In genomic region chr19:42303101-42303464, GRCh38 we compare ENCODE assay signal across 9 cellular contexts. TPM values are rescaled to one million over a fixed set of nuclear protein-coding genes. Genes with fewer than 3 reads are reported as not detected.
DNase-seq lines count a peak whose midpoint lies in the region; ATAC-seq and TF ChIP-seq lines count a peak whose summit lies in the region.
"Had no signal": no experiment of that assay in that cellular context is flagged by ENCODE, and none has a peak within 500 bp of the region (broad histone marks: within the 10 kb centered on the region; RNA-seq: fewer than 3 reads in every experiment).

No MANE protein-coding gene starts in this region.

- H3K9me3 Mint-ChIP-seq in activated naive CD4-positive, alpha-beta T cell treated with anti-CD3 and anti-CD28 coated beads for 36 hours = no peaks in the 10 kb centered on the region
- H3K9me3 Mint-ChIP-seq in activated CD4-positive, alpha-beta memory T cell treated with anti-CD3 and anti-CD28 coated beads for 36 hours = no peaks in the 10 kb centered on the region

- no peaks in the 10 kb centered on the region for H3K27me3 Mint-ChIP-seq in activated naive CD4-positive, alpha-beta T cell treated with anti-CD3 and anti-CD28 coated beads for 36 hours (ENCODE audit: low read depth)
- H3K27me3 Mint-ChIP-seq in activated CD4-positive, alpha-beta memory T cell treated with anti-CD3 and anti-CD28 coated beads for 36 hours = no peaks in the 10 kb centered on the region

- TF ChIP-seq CTCF in heart left ventricle (IDR thresholded peaks at IDR 0.05) = no peak

- 89% methylated on average over 11 of the region's 11 CpGs for WGBS in thymus
- WGBS in heart left ventricle, 4 donors = 73 to 78% (median 76%) methylated on average over 11 of the region's 11 CpGs

- no peak for TF ChIP-seq POLR2A in heart left ventricle (IDR thresholded peaks at IDR 0.05)

- H3K36me3 Mint-ChIP-seq in activated naive CD4-positive, alpha-beta T cell treated with anti-CD3 and anti-CD28 coated beads for 36 hours (ENCODE audit: low read depth) = no peaks in the 10 kb centered on the region
- H3K36me3 Mint-ChIP-seq in activated CD4-positive, alpha-beta memory T cell treated with anti-CD3 and anti-CD28 coated beads for 36 hours = no peaks in the 10 kb centered on the region

- intact Hi-C loops in activated naive CD4-positive, alpha-beta T cell treated with anti-CD3 and anti-CD28 coated beads for 36 hours (cut with micrococcal nuclease) = loop anchor here (2.0 kb wide), 1 partner anchor 86 kb away; the partner anchor contains the start of gene DEDD2
- intact Hi-C loops in activated CD4-positive, alpha-beta memory T cell treated with anti-CD3 and anti-CD28 coated beads for 36 hours (cut with micrococcal nuclease) = loop anchor here (5.0 kb wide), 1 partner anchor 119 kb away; no protein-coding TSS in a partner anchor
- intact Hi-C loops in heart left ventricle (cut with DNase I) = no loop called here

- H3K27ac ChIP-seq in thymus (ENCODE audit: low read depth) (peak overlapping the region; percentile 71), heart left ventricle (no peak overlapping the region)

- H3K4me3 Mint-ChIP-seq in activated naive CD4-positive, alpha-beta T cell treated with anti-CD3 and anti-CD28 coated beads for 36 hours = peak overlapping the region; percentile 85
- peak overlapping the region; percentile 86 for H3K4me3 Mint-ChIP-seq in activated CD4-positive, alpha-beta memory T cell treated with anti-CD3 and anti-CD28 coated beads for 36 hours

- no peaks in the 10 kb centered on the region for H3K9me3 ChIP-seq in iPS-18c (ENCODE audit: control insufficient read depth, insufficient read depth, low read length)
- peaks cover 1% of the 10 kb centered on the region for H3K9me3 ChIP-seq in thymus (ENCODE audit: control insufficient read depth)
- no peaks in the 10 kb centered on the region for H3K9me3 ChIP-seq in heart left ventricle
- H3K9me3 ChIP-seq: mucosa of descending colon had no signal

- H3K36me3 ChIP-seq in thymus (ENCODE audit: control insufficient read depth, insufficient read depth) = peaks cover 8% of the 10 kb centered on the region
- no peaks in the 10 kb centered on the region for H3K36me3 ChIP-seq in heart left ventricle

- POLR2A ChIA-PET in activated CD4-positive, alpha-beta memory T cell treated with anti-CD3 and anti-CD28 coated beads for 36 hours (lab: Charles Lee) = interaction anchor here (1.0 to 1.3 kb wide), 3 partner anchors 12 to 171 kb away, joined by 3 to 4 read pairs (median 4); partner anchors contain the start of gene POU2F2

- H3K4me3 ChIP-seq in iPS-18c (ENCODE audit: insufficient read depth, low read depth, low read length) = peak overlapping the region; percentile 11; the same call in 1 of the 2 replicates
- peak overlapping the region; percentile 87 for H3K4me3 ChIP-seq in thymus (ENCODE audit: low read length)
- peak overlapping the region in 3 of 12 donors; percentile 5 to 57 (median 54) for H3K4me3 ChIP-seq in heart left ventricle

- CTCF ChIA-PET in activated naive CD4-positive, alpha-beta T cell treated with anti-CD3 and anti-CD28 coated beads for 36 hours (lab: Charles Lee) = interaction anchor here (0.6 to 1.0 kb wide), 3 partner anchors 24 to 126 kb away, joined by 3 to 4 read pairs (median 4); no protein-coding TSS in a partner anchor
- CTCF ChIA-PET in activated CD4-positive, alpha-beta memory T cell treated with anti-CD3 and anti-CD28 coated beads for 36 hours (lab: Charles Lee) = interaction anchor here (0.7 to 1.3 kb wide), 4 partner anchors 61 to 171 kb away, joined by 3 to 7 read pairs (median 4); partner anchors contain the start of genes GSK3A and POU2F2

- H3K27me3 ChIP-seq in thymus (ENCODE audit: control insufficient read depth, insufficient read depth) (no peaks in the 10 kb centered on the region), heart left ventricle (no peaks in the 10 kb centered on the region)

- no peak for ATAC-seq in heart left ventricle

- peaks cover 19% of the 10 kb centered on the region for H3K4me1 Mint-ChIP-seq in activated naive CD4-positive, alpha-beta T cell treated with anti-CD3 and anti-CD28 coated beads for 36 hours (ENCODE audit: low read depth)
- H3K4me1 Mint-ChIP-seq in activated CD4-positive, alpha-beta memory T cell treated with anti-CD3 and anti-CD28 coated beads for 36 hours (ENCODE audit: low read depth) = peaks cover 25% of the 10 kb centered on the region

- DNase-seq in activated naive CD4-positive, alpha-beta T cell treated with anti-CD3 and anti-CD28 coated beads for 36 hours = no peak
- DNase-seq in activated naive CD4-positive, alpha-beta T cell (lab: John Stamatoyannopoulos, UW) = no peak
- no peak for DNase-seq in activated CD4-positive, alpha-beta memory T cell treated with anti-CD3 and anti-CD28 coated beads for 36 hours
- no peak for DNase-seq in H4 (ENCODE audit: low spot score)
- no peak for DNase-seq in DMS 273 (lab: John Stamatoyannopoulos, UW; ENCODE audit: unreplicated experiment)
- DNase-seq in heart left ventricle = no peak

- H3K4me1 ChIP-seq in thymus (ENCODE audit: control insufficient read depth, insufficient read depth, low read length) (peaks cover 16% of the 10 kb centered on the region), heart left ventricle (peaks cover 0 to 21% (median 10%) of the 10 kb centered on the region in 12 donors)

- H3K27ac Mint-ChIP-seq in activated naive CD4-positive, alpha-beta T cell treated with anti-CD3 and anti-CD28 coated beads for 36 hours = peak overlapping the region; percentile 85
- peak overlapping the region; percentile 85 for H3K27ac Mint-ChIP-seq in activated CD4-positive, alpha-beta memory T cell treated with anti-CD3 and anti-CD28 coated beads for 36 hours

RNA-seq across cellular contexts. Expression of gene PAFAH1B3, which starts 0.7 kb away (rescaled TPM):
- total RNA-seq in activated naive CD4-positive, alpha-beta T cell treated with anti-CD3 and anti-CD28 coated beads for 36 hours = 10 to 100 TPM; 36.6 TPM
- 10 to 100 TPM; 46.6 to 54.7 TPM for total RNA-seq in activated CD4-positive, alpha-beta memory T cell treated with anti-CD3 and anti-CD28 coated beads for 36 hours
- 25.6 TPM for polyA plus RNA-seq in thymus
- 78.5 and 112 TPM in 2 replicates for total RNA-seq in H4 (2014; rRNA removed; shearing (Covaris generic))
- total RNA-seq in heart left ventricle = 1 to 10 TPM; 1.8 to 9.4 (median 2.5) TPM
- polyA plus RNA-seq in heart left ventricle = 1 to 10 TPM; 4.9 to 9.5 TPM

RNA-seq across cellular contexts. Expression of gene PRR19, which starts 1.2 kb away (rescaled TPM):
- total RNA-seq in activated naive CD4-positive, alpha-beta T cell treated with anti-CD3 and anti-CD28 coated beads for 36 hours = under 1 TPM; 0.27 to 0.43 TPM
- total RNA-seq in activated CD4-positive, alpha-beta memory T cell treated with anti-CD3 and anti-CD28 coated beads for 36 hours = under 1 TPM; 0.61 to 0.81 TPM
- polyA plus RNA-seq in thymus (0.78 TPM), heart left ventricle (under 1 TPM in 1 of 2 donors, not detected in 1; 0.17 TPM)
- total RNA-seq in H4 (2014; rRNA removed; shearing (Covaris generic)) = 0.16 and 1.4 TPM in 2 replicates
- total RNA-seq in heart left ventricle = under 1 TPM in 3 of 9 donors, not detected in 6; 0.16 to 0.53 (median 0.40) TPM

RNA-seq across cellular contexts. Expression of gene TMEM145, which starts 10.0 kb away (rescaled TPM):
- not detected for total RNA-seq in activated naive CD4-positive, alpha-beta T cell treated with anti-CD3 and anti-CD28 coated beads for 36 hours
- under 1 TPM in 1 of 2 experiments, not detected in 1; 0.29 TPM for total RNA-seq in activated CD4-positive, alpha-beta memory T cell treated with anti-CD3 and anti-CD28 coated beads for 36 hours
- 0.78 TPM for polyA plus RNA-seq in thymus
- total RNA-seq in H4 (2014; rRNA removed; shearing (Covaris generic)) = 0.08 TPM in 1 of 2 replicates, not detected in the other
- under 1 TPM in 2 of 9 donors, not detected in 7; 0.16 to 0.27 TPM for total RNA-seq in heart left ventricle
- polyA plus RNA-seq in heart left ventricle = under 1 TPM; 0.11 to 0.18 TPM

RNA-seq across cellular contexts. Expression of gene MEGF8, which starts 22.4 kb away (rescaled TPM):
- total RNA-seq in activated naive CD4-positive, alpha-beta T cell treated with anti-CD3 and anti-CD28 coated beads for 36 hours = 1 to 10 TPM; 3.3 to 4.0 TPM
- 1 to 10 TPM; 6.0 to 7.2 TPM for total RNA-seq in activated CD4-positive, alpha-beta memory T cell treated with anti-CD3 and anti-CD28 coated beads for 36 hours
- polyA plus RNA-seq in thymus = 5.5 TPM
- total RNA-seq in H4 (2014; rRNA removed; shearing (Covaris generic)) = 4.9 and 8.1 TPM in 2 replicates
- total RNA-seq in heart left ventricle = 10 to 100 TPM; 26.5 to 50.4 (median 36.6) TPM
- polyA plus RNA-seq in heart left ventricle = 10 to 100 TPM; 22.8 to 23.1 TPM

RNA-seq across cellular contexts. Expression of gene CIC, which starts 34.0 kb away (rescaled TPM):
- total RNA-seq in activated naive CD4-positive, alpha-beta T cell treated with anti-CD3 and anti-CD28 coated beads for 36 hours = 10 to 100 TPM; 60.2 to 61.5 TPM
- total RNA-seq in activated CD4-positive, alpha-beta memory T cell treated with anti-CD3 and anti-CD28 coated beads for 36 hours = 10 to 100 TPM; 56.9 to 64.2 TPM
- polyA plus RNA-seq in thymus = 52.2 TPM
- 10.8 and 12.1 TPM in 2 replicates for total RNA-seq in H4 (2014; rRNA removed; shearing (Covaris generic))
- 10 to 100 TPM; 25.5 to 54.8 (median 35.8) TPM for total RNA-seq in heart left ventricle
- 10 to 100 TPM; 27.1 to 27.5 TPM for polyA plus RNA-seq in heart left ventricle

Comparison
In these comparisons a context has a peak if more than half of its experiments do, and no peak if none do; other contexts are left out.
1. intact Hi-C loops: an anchor here in activated naive CD4-positive, alpha-beta T cell treated with anti-CD3 and anti-CD28 coated beads for 36 hours (2.0 kb wide) and activated CD4-positive, alpha-beta memory T cell treated with anti-CD3 and anti-CD28 coated beads for 36 hours (5.0 kb wide); none called in heart left ventricle.